In the genomic region with DNA sequence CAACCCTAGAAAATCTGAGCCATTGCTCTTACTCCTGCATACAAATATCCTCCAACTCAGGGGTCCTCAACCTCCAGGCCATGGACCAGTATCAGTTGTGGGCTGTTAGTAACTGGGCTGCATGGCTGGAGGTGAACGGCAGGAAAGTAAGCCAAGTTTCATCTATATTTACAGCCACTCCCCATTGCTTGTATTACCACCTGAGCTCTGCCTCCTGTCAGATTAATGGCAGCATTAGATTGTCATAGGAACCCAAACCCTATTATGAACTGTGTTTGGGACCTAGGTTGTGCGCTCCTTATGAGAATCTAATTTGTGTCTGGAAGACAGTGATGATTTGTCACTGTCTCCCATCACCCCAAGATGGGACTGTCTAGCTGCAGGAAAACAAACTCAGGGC, we compare ENCODE assay signal across 23 cellular contexts.
"Had no signal": no experiment of that assay in that cellular context is flagged by ENCODE, and none has a peak within 500 bp of the region (broad histone marks: within the 10 kb centered on the region; RNA-seq: fewer than 3 reads in every experiment).

No MANE protein-coding gene starts in this region.

- H3K36me3 ChIP-seq: lower lobe of right lung, neural progenitor cell, right lobe of liver, thoracic aorta, tibial nerve, upper lobe of right lung, uterus had no signal

- H3K27ac Mint-ChIP-seq: immature natural killer cell; naive B cell; natural killer cell treated with Interleukin-12 subunit alpha and Interleukin-12 subunit beta and Interleukin-15 and Interleukin-18, amount 100 ng/mL, for 72 hours; neural progenitor cell; progenitor cell of endocrine pancreas; stimulated activated naive B cell treated with anti-CD40 and anti-IgM and Interleukin-4, amounts not matched to agents 10 μg/mL and 1 μg/mL and 100 μg/mL, for 72 hours; stimulated activated naive CD8-positive, alpha-beta T cell treated with anti-CD3 and anti-CD28 coated beads, Interleukin-15, Interleukin-2, amounts not matched to agents 100 ng/mL and 50 ng/mL, for 24 hours had no signal

- H3K4me2 ChIP-seq: neural progenitor cell had no signal

- H3K27me3 ChIP-seq: dorsolateral prefrontal cortex, neural progenitor cell, right lobe of liver, tibial nerve, upper lobe of right lung, uterus had no signal

- H3K36me3 Mint-ChIP-seq: immature natural killer cell; naive B cell; natural killer cell treated with Interleukin-12 subunit alpha and Interleukin-12 subunit beta and Interleukin-15 and Interleukin-18, amount 100 ng/mL, for 72 hours; neural progenitor cell; stimulated activated naive B cell treated with anti-CD40 and anti-IgM and Interleukin-4, amounts not matched to agents 10 μg/mL and 1 μg/mL and 100 μg/mL, for 72 hours had no signal

- H3K9ac ChIP-seq: neural progenitor cell, parathyroid adenoma had no signal

- H3K4me3 Mint-ChIP-seq: immature natural killer cell; naive B cell; natural killer cell treated with Interleukin-12 subunit alpha and Interleukin-12 subunit beta and Interleukin-15 and Interleukin-18, amount 100 ng/mL, for 72 hours; neural progenitor cell; stimulated activated naive B cell treated with anti-CD40 and anti-IgM and Interleukin-4, amounts not matched to agents 10 μg/mL and 1 μg/mL and 100 μg/mL, for 72 hours; stimulated activated naive CD8-positive, alpha-beta T cell treated with anti-CD3 and anti-CD28 coated beads, Interleukin-15, Interleukin-2, amounts not matched to agents 100 ng/mL and 50 ng/mL, for 24 hours had no signal

- H3K27me3 Mint-ChIP-seq: naive B cell; natural killer cell treated with Interleukin-12 subunit alpha and Interleukin-12 subunit beta and Interleukin-15 and Interleukin-18, amount 100 ng/mL, for 72 hours; progenitor cell of endocrine pancreas; stimulated activated naive B cell treated with anti-CD40 and anti-IgM and Interleukin-4, amounts not matched to agents 10 μg/mL and 1 μg/mL and 100 μg/mL, for 72 hours; stimulated activated naive CD8-positive, alpha-beta T cell treated with anti-CD3 and anti-CD28 coated beads, Interleukin-15, Interleukin-2, amounts not matched to agents 100 ng/mL and 50 ng/mL, for 24 hours had no signal

- H3K9me3 Mint-ChIP-seq: neural progenitor cell had no signal

- DNase-seq: dorsolateral prefrontal cortex; effector CD4-positive, alpha-beta T cell; hypothalamus; immature natural killer cell; islet precursor cell; left ventricle myocardium superior; lower lobe of right lung; mucosa of descending colon; naive B cell; right lobe of liver; small intestine; stimulated activated CD4-positive, alpha-beta T cell treated with anti-CD3 and anti-CD28 coated beads, Interleukin-15, amount 100 ng/mL, for 24 hours; stimulated activated CD4-positive, alpha-beta T cell treated with anti-CD3 and anti-CD28 coated beads, Interleukin-2, amount 100 ng/mL, for 48 hours; stimulated activated naive B cell treated with anti-CD40 and anti-IgM and Interleukin-4, amounts not matched to agents 10 μg/mL and 1 μg/mL and 100 μg/mL, for 72 hours; upper lobe of right lung; uterus had no signal

- H3K4me1 Mint-ChIP-seq: immature natural killer cell; naive B cell; stimulated activated naive B cell treated with anti-CD40 and anti-IgM and Interleukin-4, amounts not matched to agents 10 μg/mL and 1 μg/mL and 100 μg/mL, for 72 hours had no signal

- H2AFZ ChIP-seq: neural progenitor cell, parathyroid adenoma had no signal

- H3K27ac ChIP-seq: dorsolateral prefrontal cortex, lower lobe of right lung, neural progenitor cell, parathyroid adenoma, right lobe of liver, thoracic aorta, tibial nerve, upper lobe of right lung, uterus had no signal

- H3K9me3 ChIP-seq: lower lobe of right lung, mucosa of descending colon, right lobe of liver, thoracic aorta, tibial nerve, upper lobe of right lung, uterus had no signal

- ATAC-seq: left ventricle myocardium superior; lower lobe of right lung; mucosa of descending colon; natural killer cell treated with Interleukin-12 subunit alpha and Interleukin-12 subunit beta and Interleukin-15 and Interleukin-18, amount 100 ng/mL, for 72 hours; right lobe of liver; stimulated activated naive B cell treated with anti-CD40 and anti-IgM and Interleukin-4, amounts not matched to agents 10 μg/mL and 1 μg/mL and 100 μg/mL, for 72 hours; upper lobe of right lung had no signal

- H3K4me1 ChIP-seq: lower lobe of right lung, parathyroid adenoma, right lobe of liver, upper lobe of right lung, uterus had no signal

- H3K4me3 ChIP-seq: dorsolateral prefrontal cortex, lower lobe of right lung, mucosa of descending colon, neural progenitor cell, right lobe of liver, thoracic aorta, tibial nerve, upper lobe of right lung, uterus had no signal
